Comparison of ENCODE assay signal across 8 cellular contexts in genomic region chr14:77025744-77026165, GRCh38. TPM values are rescaled to one million over a fixed set of nuclear protein-coding genes. Genes with fewer than 3 reads are reported as not detected.
DNase-seq lines count a peak whose midpoint lies in the region; ATAC-seq and TF ChIP-seq lines count a peak whose summit lies in the region.

No MANE protein-coding gene starts in this region.

- no peaks in the 10 kb centered on the region for H3K27me3 ChIP-seq in HCT116 (ENCODE audit: insufficient read depth, low read length)

- 0 out of 2 replicates have a peak, but pooled peaks have one; percentile 7 for TF ChIP-seq CTCF in 22Rv1 (IDR thresholded peaks at IDR 0.05)
- no peak for TF ChIP-seq CTCF in HCT116 (IDR thresholded peaks at IDR 0.05 in 2 of 3, conservative IDR thresholded peaks at IDR 0.05 in 1 of 3; ENCODE audit: borderline replicate concordance in 1 of 3, insufficient read depth in 1 of 3, low read depth in 2 of 3, low read length in 2 of 3)

- no peak overlapping the region for H2AFZ ChIP-seq in HCT116 (ENCODE audit: low read depth, low read length, poor library complexity, severe bottlenecking)

- RAD21 ChIA-PET in HCT116 (lab: Charles Lee; ENCODE audit: low non-redundant PET in 1 of 2, low total read pairs in 2 of 2, uncharacterized antibody in 2 of 2, unreplicated experiment in 2 of 2), result interaction anchor here in 1 of 2 experiments (0.6 to 0.7 kb wide), 2 partner anchors 29 to 43 kb away, joined by 3 read pairs; no protein-coding TSS in a partner anchor

- peak overlapping the region; percentile 100 for H3K27ac ChIP-seq in 22Rv1
- peak overlapping the region; percentile 100; the same call in 1 of the 2 replicates for H3K27ac ChIP-seq in HCT116 (ENCODE audit: low read depth, low read length)
- peak overlapping the region; percentile 96 for H3K27ac ChIP-seq in caudate nucleus (ENCODE audit: low read depth, low read length)
- peak overlapping the region; percentile 95 for H3K27ac ChIP-seq in mesodermal cell (ENCODE audit: low read depth, low read length, severe bottlenecking)

- intact Hi-C loops in HCT116 (cut with micrococcal nuclease), result loop anchor here (10.0 kb wide), 1 partner anchor 111 kb away; no protein-coding TSS in a partner anchor

- CTCF ChIA-PET in HCT116 (lab: Charles Lee), result interaction anchor here (2.4 to 4.0 kb wide), 2 partner anchors 27 to 45 kb away, joined by 9 to 19 read pairs; no protein-coding TSS in a partner anchor

- no peak for TF ChIP-seq RAD21 in HCT116 (IDR thresholded peaks at IDR 0.05; ENCODE audit: low read depth)

- ATAC-seq in HCT116, result no peak
- no peak for ATAC-seq in HG03432 (IDR thresholded peaks at IDR 0.05; ENCODE audit: unreplicated experiment)
- no peak for ATAC-seq in HG03139 (IDR thresholded peaks at IDR 0.05; ENCODE audit: unreplicated experiment)
- no peak for ATAC-seq in HG03108 (IDR thresholded peaks at IDR 0.05; ENCODE audit: unreplicated experiment)

- H3K4me3 ChIP-seq in HCT116 (replicated peaks in 1 of 2; ENCODE audit: low read depth in 1 of 2, low read length in 2 of 2) (no peak overlapping the region), mesodermal cell (ENCODE audit: extremely low read depth, insufficient read depth, low read length, poor library complexity, severe bottlenecking) (peak overlapping the region; percentile 68)

- H3K36me3 ChIP-seq in HCT116 (ENCODE audit: control insufficient read depth in 1 of 2, insufficient read depth in 2 of 2, low read length in 2 of 2), result peaks cover 3 to 13% of the 10 kb centered on the region in 2 experiments; a peak in 1 of 4 replicates
- H3K36me3 ChIP-seq in mesodermal cell (ENCODE audit: control insufficient read depth, insufficient read depth, low read length), result peaks cover 26% of the 10 kb centered on the region

- TF ChIP-seq POLR2A in HCT116 (IDR thresholded peaks at IDR 0.05; ENCODE audit: borderline replicate concordance, extremely low read depth, insufficient read depth, insufficient read length), result no peak

- H3K4me1 ChIP-seq in HCT116 (ENCODE audit: control insufficient read depth in 1 of 2, insufficient read depth in 2 of 2, low read length in 2 of 2) (peaks cover 75 to 79% of the 10 kb centered on the region in 2 experiments), mesodermal cell (ENCODE audit: control insufficient read depth, insufficient read depth, low read length, poor library complexity, severe bottlenecking) (peaks cover 22% of the 10 kb centered on the region)

- 3 to 4% methylated on average over 37 of the region's 42 CpGs for WGBS in mesodermal cell (ENCODE audit: insufficient coverage in 2 of 2), 2 experiments

- POLR2A ChIA-PET in HCT116 (lab: Charles Lee), result interaction anchor here (1.4 to 2.6 kb wide), 2 partner anchors 34 to 64 kb away, joined by 5 to 10 read pairs; no protein-coding TSS in a partner anchor

- BruUV-seq in HCT116 (replicated peaks; lab: Mats Ljungman, UMichigan), result no TSS peak

- H3K9me2 ChIP-seq in HCT116 (ENCODE audit: insufficient read depth), result no peaks in the 10 kb centered on the region

- 0 out of 2 replicates have a peak overlapping the region, but pooled peaks have one; percentile 38 for H3K9ac ChIP-seq in HCT116 (ENCODE audit: low read length)

- H4K20me1 ChIP-seq in HCT116 (ENCODE audit: insufficient read depth), result peaks cover 7% of the 10 kb centered on the region; the same call in 1 of the 2 replicates

- H3K9me3 ChIP-seq in HCT116 (ENCODE audit: control insufficient read depth in 1 of 2, insufficient read depth in 1 of 2, low read depth in 1 of 2, low read length in 2 of 2), result no peaks in the 10 kb centered on the region
- H3K9me3 ChIP-seq in mesodermal cell (ENCODE audit: control insufficient read depth, low read length), result no peaks in the 10 kb centered on the region

- H3K4me2 ChIP-seq in HCT116 (ENCODE audit: low read length), result peak overlapping the region; percentile 73

- DNase-seq in HCT116 (ENCODE audit: low read depth, low spot score) (no peak), caudate nucleus (lab: John Stamatoyannopoulos, UW) (peak in 4 of 61 donors; percentile 8 to 30 (median 26)), GM03348 (ENCODE audit: low spot score) (no peak)

- peaks cover 40% of the 10 kb centered on the region for H3K79me2 ChIP-seq in HCT116 (ENCODE audit: insufficient read depth, low read length)

TF ChIP-seq in HCT116, 20 proteins besides CTCF, POLR2A, EP300 and RAD21:
- no peak for TF ChIP-seq ZNF274 (IDR thresholded peaks at IDR 0.05; ENCODE audit: low read depth, low read length)
- TF ChIP-seq POLR2AphosphoS5 (IDR thresholded peaks at IDR 0.05; ENCODE audit: low read depth, low read length), result no peak
- TF ChIP-seq CEBPB (IDR thresholded peaks at IDR 0.05; ENCODE audit: low read depth), result no peak
- TF ChIP-seq TCF7L2 (IDR thresholded peaks at IDR 0.05; ENCODE audit: borderline replicate concordance, extremely low read depth, insufficient read depth, insufficient read length), result no peak
- no peak for TF ChIP-seq FOSL1 (IDR thresholded peaks at IDR 0.05; ENCODE audit: low read depth)
- no peak for TF ChIP-seq SRF (IDR thresholded peaks at IDR 0.05; ENCODE audit: low read depth)
- TF ChIP-seq, protein P1, sequence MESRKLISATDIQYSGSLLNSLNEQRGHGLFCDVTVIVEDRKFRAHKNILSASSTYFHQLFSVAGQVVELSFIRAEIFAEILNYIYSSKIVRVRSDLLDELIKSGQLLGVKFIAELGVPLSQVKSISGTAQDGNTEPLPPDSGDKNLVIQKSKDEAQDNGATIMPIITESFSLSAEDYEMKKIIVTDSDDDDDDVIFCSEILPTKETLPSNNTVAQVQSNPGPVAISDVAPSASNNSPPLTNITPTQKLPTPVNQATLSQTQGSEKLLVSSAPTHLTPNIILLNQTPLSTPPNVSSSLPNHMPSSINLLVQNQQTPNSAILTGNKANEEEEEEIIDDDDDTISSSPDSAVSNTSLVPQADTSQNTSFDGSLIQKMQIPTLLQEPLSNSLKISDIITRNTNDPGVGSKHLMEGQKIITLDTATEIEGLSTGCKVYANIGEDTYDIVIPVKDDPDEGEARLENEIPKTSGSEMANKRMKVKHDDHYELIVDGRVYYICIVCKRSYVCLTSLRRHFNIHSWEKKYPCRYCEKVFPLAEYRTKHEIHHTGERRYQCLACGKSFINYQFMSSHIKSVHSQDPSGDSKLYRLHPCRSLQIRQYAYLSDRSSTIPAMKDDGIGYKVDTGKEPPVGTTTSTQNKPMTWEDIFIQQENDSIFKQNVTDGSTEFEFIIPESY (IDR thresholded peaks at IDR 0.05; ENCODE audit: extremely low read depth, insufficient replicate concordance, low read length), result no peak
- TF ChIP-seq, protein P2, sequence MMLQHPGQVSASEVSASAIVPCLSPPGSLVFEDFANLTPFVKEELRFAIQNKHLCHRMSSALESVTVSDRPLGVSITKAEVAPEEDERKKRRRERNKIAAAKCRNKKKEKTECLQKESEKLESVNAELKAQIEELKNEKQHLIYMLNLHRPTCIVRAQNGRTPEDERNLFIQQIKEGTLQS (IDR thresholded peaks at IDR 0.05), result no peak
- TF ChIP-seq SIN3A (IDR thresholded peaks at IDR 0.05; ENCODE audit: low read depth), result no peak
- TF ChIP-seq YY1 (IDR thresholded peaks at IDR 0.05; ENCODE audit: extremely low read depth, insufficient replicate concordance, low read depth, low read length), result no peak
- TF ChIP-seq, protein P3, sequence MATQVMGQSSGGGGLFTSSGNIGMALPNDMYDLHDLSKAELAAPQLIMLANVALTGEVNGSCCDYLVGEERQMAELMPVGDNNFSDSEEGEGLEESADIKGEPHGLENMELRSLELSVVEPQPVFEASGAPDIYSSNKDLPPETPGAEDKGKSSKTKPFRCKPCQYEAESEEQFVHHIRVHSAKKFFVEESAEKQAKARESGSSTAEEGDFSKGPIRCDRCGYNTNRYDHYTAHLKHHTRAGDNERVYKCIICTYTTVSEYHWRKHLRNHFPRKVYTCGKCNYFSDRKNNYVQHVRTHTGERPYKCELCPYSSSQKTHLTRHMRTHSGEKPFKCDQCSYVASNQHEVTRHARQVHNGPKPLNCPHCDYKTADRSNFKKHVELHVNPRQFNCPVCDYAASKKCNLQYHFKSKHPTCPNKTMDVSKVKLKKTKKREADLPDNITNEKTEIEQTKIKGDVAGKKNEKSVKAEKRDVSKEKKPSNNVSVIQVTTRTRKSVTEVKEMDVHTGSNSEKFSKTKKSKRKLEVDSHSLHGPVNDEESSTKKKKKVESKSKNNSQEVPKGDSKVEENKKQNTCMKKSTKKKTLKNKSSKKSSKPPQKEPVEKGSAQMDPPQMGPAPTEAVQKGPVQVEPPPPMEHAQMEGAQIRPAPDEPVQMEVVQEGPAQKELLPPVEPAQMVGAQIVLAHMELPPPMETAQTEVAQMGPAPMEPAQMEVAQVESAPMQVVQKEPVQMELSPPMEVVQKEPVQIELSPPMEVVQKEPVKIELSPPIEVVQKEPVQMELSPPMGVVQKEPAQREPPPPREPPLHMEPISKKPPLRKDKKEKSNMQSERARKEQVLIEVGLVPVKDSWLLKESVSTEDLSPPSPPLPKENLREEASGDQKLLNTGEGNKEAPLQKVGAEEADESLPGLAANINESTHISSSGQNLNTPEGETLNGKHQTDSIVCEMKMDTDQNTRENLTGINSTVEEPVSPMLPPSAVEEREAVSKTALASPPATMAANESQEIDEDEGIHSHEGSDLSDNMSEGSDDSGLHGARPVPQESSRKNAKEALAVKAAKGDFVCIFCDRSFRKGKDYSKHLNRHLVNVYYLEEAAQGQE (IDR thresholded peaks at IDR 0.05; ENCODE audit: low read depth), result no peak
- no peak for TF ChIP-seq ELF1 (IDR thresholded peaks at IDR 0.05; ENCODE audit: borderline replicate concordance, low read depth)
- TF ChIP-seq JUND (IDR thresholded peaks at IDR 0.05), result no peak

RNA-seq across cellular contexts. Expression of gene IRF2BPL, which starts 2.8 kb away (rescaled TPM):
- total RNA-seq in HCT116 (2021; ENCODE audit: unreplicated experiment), result 74.6 TPM
- 47.4 and 49.8 TPM in 2 replicates for polyA plus RNA-seq in HCT116 (2012)
- polyA plus RNA-seq in mesodermal cell (2013, experiment 1 of 2), result 60.3 TPM
- 43.8 TPM for polyA plus RNA-seq in mesodermal cell (2013, experiment 2 of 2)
